ENCODE assay signal across 2 cellular contexts in genomic region chr19:5291588-5292193, GRCh38.
TF ChIP-seq lines count a peak whose summit lies in the region.

No MANE protein-coding gene starts in this region.

TF ChIP-seq in SK-N-SH, 30 proteins besides CTCF, POLR2A, EP300 and RAD21 (continued from another document):
- TF ChIP-seq ZBTB33 (IDR thresholded peaks at IDR 0.05; ENCODE audit: borderline replicate concordance, low read depth) (no peak), PBX3 (IDR thresholded peaks at IDR 0.05) (no peak), ELF1 (IDR thresholded peaks at IDR 0.05) (no peak), GATA2 (CRISPR knock-in tag; IDR thresholded peaks at IDR 0.05) (no peak), MAX (IDR thresholded peaks at IDR 0.05; ENCODE audit: low read depth) (no peak), USF2 (IDR thresholded peaks at IDR 0.05; ENCODE audit: borderline replicate concordance, low read depth, low read length) (no peak), TCF12 (IDR thresholded peaks at IDR 0.05) (no peak)

TF ChIP-seq in SK-N-SH treated with all-trans-retinoic acid at 6 μM for 48 hours, 23 proteins besides CTCF, POLR2A, EP300 and RAD21 (continued from another document):
- TF ChIP-seq TSHZ2 (CRISPR knock-in tag; IDR thresholded peaks at IDR 0.05) (no peak), SNAI2 (CRISPR knock-in tag; IDR thresholded peaks at IDR 0.05) (no peak), ZFP3 (CRISPR knock-in tag; IDR thresholded peaks at IDR 0.05) (no peak), RARB (CRISPR knock-in tag; IDR thresholded peaks at IDR 0.05) (no peak), TOX (CRISPR knock-in tag; IDR thresholded peaks at IDR 0.05; ENCODE audit: borderline replicate concordance) (no peak), PATZ1 (CRISPR knock-in tag; IDR thresholded peaks at IDR 0.05; ENCODE audit: borderline replicate concordance) (no peak), ZNF70 (CRISPR knock-in tag; IDR thresholded peaks at IDR 0.05) (no peak), PPARA (CRISPR knock-in tag; IDR thresholded peaks at IDR 0.05; ENCODE audit: borderline replicate concordance) (no peak), ZC3H10 (CRISPR knock-in tag; IDR thresholded peaks at IDR 0.05) (no peak)
